ENCODE assay signal across 8 cellular contexts in genomic region chr3:52056521-52056967, GRCh38. TPM values are rescaled to one million over a fixed set of nuclear protein-coding genes. Genes with fewer than 3 reads are reported as not detected.
DNase-seq lines count a peak whose midpoint lies in the region; ATAC-seq and TF ChIP-seq lines count a peak whose summit lies in the region.

A gene with protein sequence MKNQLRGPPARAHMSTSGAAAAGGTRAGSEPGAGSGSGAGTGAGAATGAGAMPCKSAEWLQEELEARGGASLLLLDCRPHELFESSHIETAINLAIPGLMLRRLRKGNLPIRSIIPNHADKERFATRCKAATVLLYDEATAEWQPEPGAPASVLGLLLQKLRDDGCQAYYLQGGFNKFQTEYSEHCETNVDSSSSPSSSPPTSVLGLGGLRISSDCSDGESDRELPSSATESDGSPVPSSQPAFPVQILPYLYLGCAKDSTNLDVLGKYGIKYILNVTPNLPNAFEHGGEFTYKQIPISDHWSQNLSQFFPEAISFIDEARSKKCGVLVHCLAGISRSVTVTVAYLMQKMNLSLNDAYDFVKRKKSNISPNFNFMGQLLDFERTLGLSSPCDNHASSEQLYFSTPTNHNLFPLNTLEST (minus strand): TSS chr3:52056571. CDS start chr3:52056366, 205 bp downstream.

- POLR2A ChIA-PET in CD4-positive, alpha-beta memory T cell (lab: Charles Lee; ENCODE audit: partially characterized antibody): interaction anchor here (0.7 to 4.6 kb wide), 30 partner anchors 9 to 1764 kb away, joined by 3 to 46 read pairs (median 4); partner anchors contain the start of genes ABHD14A, ABHD14B, ACY1 and GLYCTK

- peak within 1 kb of the TSS; percentile 90 to 97 for H3K4me3 ChIP-seq in CD4-positive, alpha-beta memory T cell (ENCODE audit: low read length in 2 of 2)
- peak within 1 kb of the TSS; percentile 65 to 73 for H3K4me3 ChIP-seq in right atrium auricular region
- peak within 1 kb of the TSS; percentile 71 to 89 for H3K4me3 ChIP-seq in aorta (ENCODE audit: low read length in 2 of 2)

- H3K27ac ChIP-seq in CD4-positive, alpha-beta memory T cell (ENCODE audit: low read depth, low read length): peak within 1 kb of the TSS; percentile 82
- H3K27ac ChIP-seq in KOPT-K1 (ENCODE audit: low read depth, low read length, poor library complexity, severe bottlenecking) (peak within 1 kb of the TSS; percentile 64), right atrium auricular region (peak within 1 kb of the TSS; percentile 95 to 97), aorta (ENCODE audit: low read depth in 1 of 2, low read length in 2 of 2) (peak within 1 kb of the TSS; percentile 65 to 73)

- no peaks in the 10 kb centered on the region for H3K9me3 ChIP-seq in CD4-positive, alpha-beta memory T cell (ENCODE audit: control insufficient read depth in 1 of 2, low read length in 2 of 2)
- H3K9me3 ChIP-seq in KOPT-K1 (ENCODE audit: insufficient read depth, low read length, poor library complexity, severe bottlenecking): no peaks in the 10 kb centered on the region
- H3K9me3 ChIP-seq in right atrium auricular region: no peaks in the 10 kb centered on the region
- no peaks in the 10 kb centered on the region for H3K9me3 ChIP-seq in aorta (ENCODE audit: control insufficient read depth, low read length)

- DNase-seq in CD4-positive, alpha-beta memory T cell: peak; percentile 61 to 78 (median 71)
- DNase-seq in amniotic epithelial cell (ENCODE audit: low read depth): peak; percentile 50
- peak; percentile 67 for DNase-seq in right atrium auricular region (ENCODE audit: low spot score)
- DNase-seq in putamen (ENCODE audit: low spot score): peak; percentile 83
- peak; percentile 83 to 92 for DNase-seq in aorta

- H3K36me3 Mint-ChIP-seq in CD4-positive, alpha-beta memory T cell: peaks cover 14 to 39% of the 10 kb centered on the region in 2 donors

- TF ChIP-seq CTCF in right atrium auricular region (IDR thresholded peaks at IDR 0.05): no peak

- ATAC-seq in GM21390 (IDR thresholded peaks at IDR 0.05; ENCODE audit: unreplicated experiment) (peak; percentile 26), aorta (ENCODE audit: low FRiP score) (peak; percentile 71)

- peak within 1 kb of the TSS; percentile 92 to 98 (median 96) for H3K27ac Mint-ChIP-seq in CD4-positive, alpha-beta memory T cell

- no peaks in the 10 kb centered on the region for H3K27me3 ChIP-seq in CD4-positive, alpha-beta memory T cell (ENCODE audit: insufficient read depth, low read length)
- H3K27me3 ChIP-seq in right atrium auricular region: no peaks in the 10 kb centered on the region
- no peaks in the 10 kb centered on the region for H3K27me3 ChIP-seq in aorta (ENCODE audit: control insufficient read depth in 1 of 2, insufficient read depth in 2 of 2, low read length in 1 of 2)

- peaks cover 0 to 2% (median 0%) of the 10 kb centered on the region in 8 donors for H3K9me3 Mint-ChIP-seq in CD4-positive, alpha-beta memory T cell

- CTCF ChIA-PET in CD4-positive, alpha-beta memory T cell (lab: Charles Lee; ENCODE audit: partially characterized antibody): interaction anchor here (0.7 to 6.7 kb wide), 13 partner anchors 20 to 179 kb away, joined by 3 to 97 read pairs (median 4); partner anchors contain the start of genes ABHD14B, ACY1, PARP3 and RPL29

- WGBS in aorta, 2 donors: 0% methylated on average over 20 to 51 of the region's 51 CpGs

- intact Hi-C loops in CD4-positive, alpha-beta memory T cell (cut with micrococcal nuclease): loop anchor here (2.0 kb wide), 1 partner anchor 556 kb away; the partner anchor contains the start of gene DCAF1
- intact Hi-C loops in T-helper 1 cell treated with Interleukin-12 subunit alpha and Interleukin-12 subunit beta and Interleukin-4 antibody, amounts not matched to agents 30 ng/mL and 1 ng/mL, for 36 hours (cut with micrococcal nuclease): loop anchor here (2.0 to 10.0 kb wide), 8 partner anchors 82 to 1758 kb away; partner anchors contain the start of genes ABHD14A, ABHD14B, CYB561D2 and HYAL3
- intact Hi-C loops in aorta (cut with DNase I): loop anchor here (5.0 kb wide), 2 partner anchors 81 to 86 kb away; no protein-coding TSS in a partner anchor

- peak within 1 kb of the TSS; percentile 90 to 96 (median 93) for H3K4me3 Mint-ChIP-seq in CD4-positive, alpha-beta memory T cell

- no peaks in the 10 kb centered on the region for H3K36me3 ChIP-seq in CD4-positive, alpha-beta memory T cell (ENCODE audit: insufficient read depth, low read length)
- H3K36me3 ChIP-seq in KOPT-K1 (ENCODE audit: insufficient read depth, low read length) (peaks cover 29% of the 10 kb centered on the region), right atrium auricular region (peaks cover 10% of the 10 kb centered on the region), aorta (ENCODE audit: control insufficient read depth in 1 of 2, insufficient read depth in 2 of 2, low read length in 1 of 2) (no peaks in the 10 kb centered on the region)

- H3K4me1 ChIP-seq in CD4-positive, alpha-beta memory T cell (ENCODE audit: insufficient read depth, low read length): peaks cover 48% of the 10 kb centered on the region
- H3K4me1 ChIP-seq in right atrium auricular region: peaks cover 0 to 46% of the 10 kb centered on the region in 2 donors
- H3K4me1 ChIP-seq in aorta (ENCODE audit: control insufficient read depth in 1 of 2, insufficient read depth in 2 of 2, low read length in 2 of 2): no peaks in the 10 kb centered on the region

- H3K27me3 Mint-ChIP-seq in CD4-positive, alpha-beta memory T cell: no peaks in the 10 kb centered on the region

- H3K4me1 Mint-ChIP-seq in CD4-positive, alpha-beta memory T cell: peaks cover 26 to 50% (median 36%) of the 10 kb centered on the region in 4 donors

RNA-seq across cellular contexts. Expression of the gene that starts here (rescaled TPM):
- total RNA-seq in CD4-positive, alpha-beta memory T cell: 10 to 100 TPM; 43.6 to 44.7 TPM
- 10 to 100 TPM in 1 of 2 donors, 1 to 10 TPM in 1; 2.8 to 10.2 TPM for polyA plus RNA-seq in CD4-positive, alpha-beta memory T cell
- total RNA-seq in T-helper 1 cell treated with Interleukin-12 subunit alpha and Interleukin-12 subunit beta and Interleukin-4 antibody, amounts not matched to agents 30 ng/mL and 1 ng/mL, for 36 hours: 40.7 and 41.2 TPM in 2 replicates
- 10 to 100 TPM; 17.7 to 33.7 TPM for total RNA-seq in right atrium auricular region
- 10 to 100 TPM; 36.8 to 54.1 TPM for total RNA-seq in aorta
- 10 to 100 TPM in 1 of 2 donors, 1 to 10 TPM in 1; 8.8 to 14.4 TPM for polyA plus RNA-seq in aorta

Comparison
In these comparisons a context has a peak if more than half of its experiments do, and no peak if none do; other contexts are left out.
1. Peak in every context shown above with its lines: DNase-seq, ATAC-seq, H3K4me3 ChIP-seq and H3K27ac ChIP-seq.